ENCODE assay signal across 25 cellular contexts in the genomic region with DNA sequence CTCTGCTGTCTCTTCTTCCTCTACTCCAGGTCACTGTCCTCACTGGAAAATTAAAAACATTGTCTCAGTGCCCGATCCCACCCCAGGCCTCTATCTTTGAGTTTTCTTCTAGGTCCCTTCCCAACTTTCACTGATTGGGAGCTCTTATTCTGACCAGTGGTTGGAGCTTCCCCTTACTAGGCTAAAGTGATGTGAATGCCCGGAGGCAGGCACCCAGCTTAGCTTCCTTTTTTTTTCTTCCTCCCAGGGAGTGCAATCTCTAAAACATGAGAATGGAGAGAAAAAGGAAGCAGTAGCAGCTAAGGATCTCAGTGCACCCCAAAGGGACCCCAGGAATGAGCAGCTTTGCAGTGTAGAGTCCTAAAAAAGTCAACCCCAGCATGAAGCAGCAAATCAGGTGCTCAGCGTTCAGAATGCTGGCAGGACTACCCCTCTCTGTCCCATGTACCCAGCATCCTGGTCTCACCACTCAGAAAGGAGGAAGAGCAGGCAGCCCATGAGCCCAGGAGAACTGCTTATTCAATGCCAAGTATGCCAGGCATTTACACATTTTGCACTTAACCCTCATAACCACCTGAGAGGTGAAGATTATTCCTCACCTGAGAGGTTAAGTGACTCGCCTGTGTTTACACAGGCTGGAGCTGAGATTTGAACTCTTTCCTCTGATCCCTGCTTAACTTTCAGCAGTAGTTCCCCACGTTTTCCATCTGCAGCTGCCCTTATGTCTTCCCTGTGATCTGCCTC.
DNase-seq lines count a peak whose midpoint lies in the region; ATAC-seq and TF ChIP-seq lines count a peak whose summit lies in the region.
"Had no signal": no experiment of that assay in that cellular context is flagged by ENCODE, and none has a peak within 500 bp of the region (broad histone marks: within the 10 kb centered on the region; RNA-seq: fewer than 3 reads in every experiment).

No MANE protein-coding gene starts in this region.

- no peaks in the 10 kb centered on the region for H3K36me3 ChIP-seq in upper lobe of right lung
- H3K36me3 ChIP-seq: BLaER1, SJSA1 had no signal

- peak; percentile 78 for ATAC-seq in upper lobe of right lung
- no peak for ATAC-seq in HG03571 (IDR thresholded peaks at IDR 0.05; ENCODE audit: unreplicated experiment)
- no peak for ATAC-seq in HG03342 (IDR thresholded peaks at IDR 0.05; ENCODE audit: unreplicated experiment)
- ATAC-seq: GM12878, Panc1 had no signal

- H3K4me3 ChIP-seq in upper lobe of right lung = no peak overlapping the region
- H3K4me3 ChIP-seq: BLaER1, GM12878, SJSA1 had no signal

- H3K27ac ChIP-seq in upper lobe of right lung = no peak overlapping the region
- H3K27ac ChIP-seq: BLaER1, SJSA1 had no signal

- H3K9me3 ChIP-seq in upper lobe of right lung = no peaks in the 10 kb centered on the region
- H3K9me3 ChIP-seq: BLaER1, Caco-2, SJSA1 had no signal

- no peak for TF ChIP-seq CTCF in upper lobe of right lung (IDR thresholded peaks at IDR 0.05)

- H3K4me1 ChIP-seq in upper lobe of right lung = no peaks in the 10 kb centered on the region
- H3K4me1 ChIP-seq: Caco-2, SJSA1 had no signal

- DNase-seq in NCI-H69 (lab: John Stamatoyannopoulos, UW) (peak; percentile 20), astrocyte of the hippocampus (ENCODE audit: low read depth, low spot score) (peak; percentile 10), kidney tubule cell (ENCODE audit: low spot score) (peak; percentile 41), upper lobe of right lung (no peak), NCI-H2107 (lab: John Stamatoyannopoulos, UW) (no peak)
- DNase-seq: Caco-2; CD4-positive, alpha-beta memory T cell; DMS 273 treated with DMSO at 0.1 percent for 48 hours; DMS79 treated with DMSO at 0.1 percent for 48 hours; GOT3; HCEC 1CT; KG1; NCI-H1092 treated with DMSO at 0.1 percent for 48 hours; NCI-H1436 treated with DMSO at 0.1 percent for 48 hours; NCI-H1930; NCI-H226; NCI-H510A treated with DMSO at 0.1 percent for 48 hours; NCI-H774; NK-92 treated with Interleukin-12 subunit alpha and Interleukin-12 subunit beta, amount 100 ng/mL, for 24 hours had no signal

- H3K27me3 ChIP-seq in upper lobe of right lung = no peaks in the 10 kb centered on the region
- H3K27me3 ChIP-seq: BLaER1, SJSA1 had no signal

- intact Hi-C loops in upper lobe of right lung (cut with DNase I) = no loop called here

Comparison
In these comparisons a context has a peak if more than half of its experiments do, and no peak if none do; other contexts are left out.
1. DNase-seq: peak in NCI-H69 (single experiment), astrocyte of the hippocampus (single experiment) and kidney tubule cell (single experiment); none in upper lobe of right lung (single experiment) and NCI-H2107 (single experiment).